Comparison of ENCODE assay signal across 2 cellular contexts in the genomic region with DNA sequence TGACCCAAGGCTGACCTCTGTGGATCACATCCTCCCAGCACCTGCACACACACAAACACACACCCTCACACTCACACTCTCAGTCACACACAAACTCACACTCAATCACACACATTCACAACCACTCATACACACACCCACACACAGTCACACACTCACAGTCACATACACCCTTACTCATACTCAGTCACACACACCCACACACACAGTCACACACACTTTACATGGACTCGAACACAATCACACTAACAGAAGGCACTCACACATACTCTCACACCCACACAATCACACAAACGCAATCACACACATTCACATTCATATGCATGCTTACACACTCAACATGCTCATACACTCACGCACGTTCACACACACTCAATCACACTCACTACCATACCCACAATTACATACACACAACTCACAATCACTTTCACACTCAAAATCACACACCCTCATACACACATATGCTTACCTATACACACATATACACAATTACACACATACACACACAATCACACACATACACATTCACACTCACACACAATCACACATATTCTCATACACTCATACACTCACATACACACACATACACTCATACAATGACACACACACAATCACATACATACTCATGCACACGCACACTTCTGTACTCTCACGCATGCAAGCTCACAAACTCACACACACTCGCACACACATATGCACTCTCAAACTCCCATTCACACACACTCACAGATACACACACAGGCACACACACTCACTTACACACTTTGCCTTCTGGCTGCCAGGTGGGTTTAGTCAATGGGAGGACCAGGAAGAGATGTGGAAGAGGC.
A peak's percentile ranks its signal among the peaks of the same experiment; 100 is the strongest.
TF ChIP-seq lines count a peak whose summit lies in the region.

No MANE protein-coding gene starts in this region.

TF ChIP-seq in HEK293, 187 proteins besides CTCF, POLR2A, EP300 and RAD21 (continues in another document):
- TF ChIP-seq, protein P1, sequence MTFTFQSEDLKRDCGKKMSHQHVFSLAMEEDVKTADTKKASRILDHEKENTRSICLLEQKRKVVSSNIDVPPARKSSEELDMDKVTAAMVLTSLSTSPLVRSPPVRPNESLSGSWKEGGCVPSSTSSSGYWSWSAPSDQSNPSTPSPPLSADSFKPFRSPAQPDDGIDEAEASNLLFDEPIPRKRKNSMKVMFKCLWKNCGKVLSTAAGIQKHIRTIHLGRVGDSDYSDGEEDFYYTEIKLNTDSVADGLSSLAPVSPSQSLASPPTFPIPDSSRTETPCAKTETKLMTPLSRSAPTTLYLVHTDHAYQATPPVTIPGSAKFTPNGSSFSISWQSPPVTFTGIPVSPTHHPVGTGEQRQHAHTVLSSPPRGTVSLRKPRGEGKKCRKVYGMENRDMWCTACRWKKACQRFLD (tag by site-specific recombination; IDR thresholded peaks at IDR 0.05): 0 out of 2 replicates have a peak, but pooled peaks have one; percentile 20
- TF ChIP-seq TRIM28 (IDR thresholded peaks at IDR 0.05; ENCODE audit: borderline replicate concordance, low read length) (no peak), RBAK (tag by site-specific recombination; IDR thresholded peaks at IDR 0.05) (no peak), ZNF571 (tag by site-specific recombination; IDR thresholded peaks at IDR 0.05) (peak; percentile 12; the same call in 1 of the 2 replicates), ZNF175 (tag by site-specific recombination; IDR thresholded peaks at IDR 0.05) (peak; percentile 53; the same call in 1 of the 2 replicates), ZNF629 (tag by site-specific recombination; IDR thresholded peaks at IDR 0.05) (no peak), ZNF112 (tag by site-specific recombination; IDR thresholded peaks at IDR 0.05) (no peak), ZNF266 (tag by site-specific recombination; IDR thresholded peaks at IDR 0.05; ENCODE audit: low read depth) (0 out of 2 replicates have a peak, but pooled peaks have one; percentile 4), ZBTB21 (tag by site-specific recombination; IDR thresholded peaks at IDR 0.05) (no peak), OVOL3 (tag by site-specific recombination; IDR thresholded peaks at IDR 0.05) (no peak), ZFP41 (tag by site-specific recombination; IDR thresholded peaks at IDR 0.05; ENCODE audit: borderline replicate concordance) (no peak), ZNF114 (tag by site-specific recombination; IDR thresholded peaks at IDR 0.05) (peak; percentile 80; the same call in 1 of the 2 replicates), ZNF707 (tag by site-specific recombination; IDR thresholded peaks at IDR 0.05) (peak; percentile 59; the same call in 1 of the 2 replicates), ZBTB48 (tag by site-specific recombination; IDR thresholded peaks at IDR 0.05) (no peak), ZNF202 (tag by site-specific recombination; IDR thresholded peaks at IDR 0.05; ENCODE audit: borderline replicate concordance) (no peak)
- TF ChIP-seq, protein P2, sequence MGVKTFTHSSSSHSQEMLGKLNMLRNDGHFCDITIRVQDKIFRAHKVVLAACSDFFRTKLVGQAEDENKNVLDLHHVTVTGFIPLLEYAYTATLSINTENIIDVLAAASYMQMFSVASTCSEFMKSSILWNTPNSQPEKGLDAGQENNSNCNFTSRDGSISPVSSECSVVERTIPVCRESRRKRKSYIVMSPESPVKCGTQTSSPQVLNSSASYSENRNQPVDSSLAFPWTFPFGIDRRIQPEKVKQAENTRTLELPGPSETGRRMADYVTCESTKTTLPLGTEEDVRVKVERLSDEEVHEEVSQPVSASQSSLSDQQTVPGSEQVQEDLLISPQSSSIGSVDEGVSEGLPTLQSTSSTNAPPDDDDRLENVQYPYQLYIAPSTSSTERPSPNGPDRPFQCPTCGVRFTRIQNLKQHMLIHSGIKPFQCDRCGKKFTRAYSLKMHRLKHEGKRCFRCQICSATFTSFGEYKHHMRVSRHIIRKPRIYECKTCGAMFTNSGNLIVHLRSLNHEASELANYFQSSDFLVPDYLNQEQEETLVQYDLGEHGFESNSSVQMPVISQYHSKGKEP (tag by site-specific recombination; IDR thresholded peaks at IDR 0.05): no peak
- TF ChIP-seq, protein P3, sequence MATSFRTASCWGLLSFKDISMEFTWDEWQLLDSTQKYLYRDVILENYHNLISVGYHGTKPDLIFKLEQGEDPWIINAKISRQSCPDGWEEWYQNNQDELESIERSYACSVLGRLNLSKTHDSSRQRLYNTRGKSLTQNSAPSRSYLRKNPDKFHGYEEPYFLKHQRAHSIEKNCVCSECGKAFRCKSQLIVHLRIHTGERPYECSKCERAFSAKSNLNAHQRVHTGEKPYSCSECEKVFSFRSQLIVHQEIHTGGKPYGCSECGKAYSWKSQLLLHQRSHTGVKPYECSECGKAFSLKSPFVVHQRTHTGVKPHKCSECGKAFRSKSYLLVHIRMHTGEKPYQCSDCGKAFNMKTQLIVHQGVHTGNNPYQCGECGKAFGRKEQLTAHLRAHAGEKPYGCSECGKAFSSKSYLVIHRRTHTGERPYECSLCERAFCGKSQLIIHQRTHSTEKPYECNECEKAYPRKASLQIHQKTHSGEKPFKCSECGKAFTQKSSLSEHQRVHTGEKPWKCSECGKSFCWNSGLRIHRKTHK (tag by site-specific recombination; IDR thresholded peaks at IDR 0.05): no peak
- TF ChIP-seq, protein P4, sequence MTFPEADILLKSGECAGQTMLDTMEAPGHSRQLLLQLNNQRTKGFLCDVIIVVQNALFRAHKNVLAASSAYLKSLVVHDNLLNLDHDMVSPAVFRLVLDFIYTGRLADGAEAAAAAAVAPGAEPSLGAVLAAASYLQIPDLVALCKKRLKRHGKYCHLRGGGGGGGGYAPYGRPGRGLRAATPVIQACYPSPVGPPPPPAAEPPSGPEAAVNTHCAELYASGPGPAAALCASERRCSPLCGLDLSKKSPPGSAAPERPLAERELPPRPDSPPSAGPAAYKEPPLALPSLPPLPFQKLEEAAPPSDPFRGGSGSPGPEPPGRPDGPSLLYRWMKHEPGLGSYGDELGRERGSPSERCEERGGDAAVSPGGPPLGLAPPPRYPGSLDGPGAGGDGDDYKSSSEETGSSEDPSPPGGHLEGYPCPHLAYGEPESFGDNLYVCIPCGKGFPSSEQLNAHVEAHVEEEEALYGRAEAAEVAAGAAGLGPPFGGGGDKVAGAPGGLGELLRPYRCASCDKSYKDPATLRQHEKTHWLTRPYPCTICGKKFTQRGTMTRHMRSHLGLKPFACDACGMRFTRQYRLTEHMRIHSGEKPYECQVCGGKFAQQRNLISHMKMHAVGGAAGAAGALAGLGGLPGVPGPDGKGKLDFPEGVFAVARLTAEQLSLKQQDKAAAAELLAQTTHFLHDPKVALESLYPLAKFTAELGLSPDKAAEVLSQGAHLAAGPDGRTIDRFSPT (tag by site-specific recombination; IDR thresholded peaks at IDR 0.05): no peak
- TF ChIP-seq, protein P5, sequence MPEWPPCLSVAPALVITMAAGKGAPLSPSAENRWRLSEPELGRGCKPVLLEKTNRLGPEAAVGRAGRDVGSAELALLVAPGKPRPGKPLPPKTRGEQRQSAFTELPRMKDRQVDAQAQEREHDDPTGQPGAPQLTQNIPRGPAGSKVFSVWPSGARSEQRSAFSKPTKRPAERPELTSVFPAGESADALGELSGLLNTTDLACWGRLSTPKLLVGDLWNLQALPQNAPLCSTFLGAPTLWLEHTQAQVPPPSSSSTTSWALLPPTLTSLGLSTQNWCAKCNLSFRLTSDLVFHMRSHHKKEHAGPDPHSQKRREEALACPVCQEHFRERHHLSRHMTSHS (tag by site-specific recombination; IDR thresholded peaks at IDR 0.05): peak; percentile 38; the same call in 1 of the 2 replicates

TF ChIP-seq in GM12878, 131 proteins besides CTCF, POLR2A, EP300 and RAD21:
- TF ChIP-seq, protein P6, sequence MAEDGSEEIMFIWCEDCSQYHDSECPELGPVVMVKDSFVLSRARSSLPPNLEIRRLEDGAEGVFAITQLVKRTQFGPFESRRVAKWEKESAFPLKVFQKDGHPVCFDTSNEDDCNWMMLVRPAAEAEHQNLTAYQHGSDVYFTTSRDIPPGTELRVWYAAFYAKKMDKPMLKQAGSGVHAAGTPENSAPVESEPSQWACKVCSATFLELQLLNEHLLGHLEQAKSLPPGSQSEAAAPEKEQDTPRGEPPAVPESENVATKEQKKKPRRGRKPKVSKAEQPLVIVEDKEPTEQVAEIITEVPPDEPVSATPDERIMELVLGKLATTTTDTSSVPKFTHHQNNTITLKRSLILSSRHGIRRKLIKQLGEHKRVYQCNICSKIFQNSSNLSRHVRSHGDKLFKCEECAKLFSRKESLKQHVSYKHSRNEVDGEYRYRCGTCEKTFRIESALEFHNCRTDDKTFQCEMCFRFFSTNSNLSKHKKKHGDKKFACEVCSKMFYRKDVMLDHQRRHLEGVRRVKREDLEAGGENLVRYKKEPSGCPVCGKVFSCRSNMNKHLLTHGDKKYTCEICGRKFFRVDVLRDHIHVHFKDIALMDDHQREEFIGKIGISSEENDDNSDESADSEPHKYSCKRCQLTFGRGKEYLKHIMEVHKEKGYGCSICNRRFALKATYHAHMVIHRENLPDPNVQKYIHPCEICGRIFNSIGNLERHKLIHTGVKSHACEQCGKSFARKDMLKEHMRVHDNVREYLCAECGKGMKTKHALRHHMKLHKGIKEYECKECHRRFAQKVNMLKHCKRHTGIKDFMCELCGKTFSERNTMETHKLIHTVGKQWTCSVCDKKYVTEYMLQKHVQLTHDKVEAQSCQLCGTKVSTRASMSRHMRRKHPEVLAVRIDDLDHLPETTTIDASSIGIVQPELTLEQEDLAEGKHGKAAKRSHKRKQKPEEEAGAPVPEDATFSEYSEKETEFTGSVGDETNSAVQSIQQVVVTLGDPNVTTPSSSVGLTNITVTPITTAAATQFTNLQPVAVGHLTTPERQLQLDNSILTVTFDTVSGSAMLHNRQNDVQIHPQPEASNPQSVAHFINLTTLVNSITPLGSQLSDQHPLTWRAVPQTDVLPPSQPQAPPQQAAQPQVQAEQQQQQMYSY (CRISPR knock-in tag; IDR thresholded peaks at IDR 0.05): no peak
- TF ChIP-seq NFIC (IDR thresholded peaks at IDR 0.05; ENCODE audit: low read depth, low read length) (0 out of 2 replicates have a peak, but pooled peaks have one; percentile 19), NFYA (IDR thresholded peaks at IDR 0.05; ENCODE audit: borderline replicate concordance, low read depth, low read length) (no peak), SUPT20H (IDR thresholded peaks at IDR 0.05; ENCODE audit: borderline replicate concordance, control insufficient read depth, low read depth, low read length) (no peak), EZH2 (IDR thresholded peaks at IDR 0.05; ENCODE audit: borderline replicate concordance, control insufficient read depth, low read depth, low read length) (no peak), HDGF (IDR thresholded peaks at IDR 0.05) (no peak)
- TF ChIP-seq, protein P7, sequence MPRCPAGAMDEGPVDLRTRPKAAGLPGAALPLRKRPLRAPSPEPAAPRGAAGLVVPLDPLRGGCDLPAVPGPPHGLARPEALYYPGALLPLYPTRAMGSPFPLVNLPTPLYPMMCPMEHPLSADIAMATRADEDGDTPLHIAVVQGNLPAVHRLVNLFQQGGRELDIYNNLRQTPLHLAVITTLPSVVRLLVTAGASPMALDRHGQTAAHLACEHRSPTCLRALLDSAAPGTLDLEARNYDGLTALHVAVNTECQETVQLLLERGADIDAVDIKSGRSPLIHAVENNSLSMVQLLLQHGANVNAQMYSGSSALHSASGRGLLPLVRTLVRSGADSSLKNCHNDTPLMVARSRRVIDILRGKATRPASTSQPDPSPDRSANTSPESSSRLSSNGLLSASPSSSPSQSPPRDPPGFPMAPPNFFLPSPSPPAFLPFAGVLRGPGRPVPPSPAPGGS (IDR thresholded peaks at IDR 0.05; ENCODE audit: borderline replicate concordance, insufficient read depth, low read depth, low read length, poor library complexity, severe bottlenecking): peak; percentile 92
- TF ChIP-seq, protein P8, sequence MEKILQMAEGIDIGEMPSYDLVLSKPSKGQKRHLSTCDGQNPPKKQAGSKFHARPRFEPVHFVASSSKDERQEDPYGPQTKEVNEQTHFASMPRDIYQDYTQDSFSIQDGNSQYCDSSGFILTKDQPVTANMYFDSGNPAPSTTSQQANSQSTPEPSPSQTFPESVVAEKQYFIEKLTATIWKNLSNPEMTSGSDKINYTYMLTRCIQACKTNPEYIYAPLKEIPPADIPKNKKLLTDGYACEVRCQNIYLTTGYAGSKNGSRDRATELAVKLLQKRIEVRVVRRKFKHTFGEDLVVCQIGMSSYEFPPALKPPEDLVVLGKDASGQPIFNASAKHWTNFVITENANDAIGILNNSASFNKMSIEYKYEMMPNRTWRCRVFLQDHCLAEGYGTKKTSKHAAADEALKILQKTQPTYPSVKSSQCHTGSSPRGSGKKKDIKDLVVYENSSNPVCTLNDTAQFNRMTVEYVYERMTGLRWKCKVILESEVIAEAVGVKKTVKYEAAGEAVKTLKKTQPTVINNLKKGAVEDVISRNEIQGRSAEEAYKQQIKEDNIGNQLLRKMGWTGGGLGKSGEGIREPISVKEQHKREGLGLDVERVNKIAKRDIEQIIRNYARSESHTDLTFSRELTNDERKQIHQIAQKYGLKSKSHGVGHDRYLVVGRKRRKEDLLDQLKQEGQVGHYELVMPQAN (conservative IDR thresholded peaks at IDR 0.05): no peak
